23 cellular contexts compared by ENCODE assay signal in the genomic region with DNA sequence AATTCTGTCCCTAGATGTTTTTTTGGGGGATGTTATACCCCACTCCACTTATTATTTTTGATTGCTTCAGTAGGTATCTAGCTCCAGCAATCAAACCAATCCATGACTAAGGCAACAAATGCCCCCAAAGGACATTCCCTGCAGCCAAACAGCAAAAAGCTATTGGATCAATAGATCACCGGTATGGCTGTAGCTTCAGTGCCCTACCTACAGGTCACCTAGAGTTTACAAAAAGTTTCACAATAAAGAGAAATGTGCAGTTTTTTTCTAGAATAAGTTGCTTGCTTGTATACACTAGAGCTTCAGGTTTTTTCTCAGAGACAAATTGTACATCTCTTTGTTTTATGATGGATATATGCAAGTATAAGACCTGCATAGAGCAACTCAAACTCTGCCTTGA. TPM values are rescaled to one million over a fixed set of nuclear protein-coding genes. Genes with fewer than 3 reads are reported as not detected.
"Had no signal": no experiment of that assay in that cellular context is flagged by ENCODE, and none has a peak within 500 bp of the region (broad histone marks: within the 10 kb centered on the region; RNA-seq: fewer than 3 reads in every experiment).

No MANE protein-coding gene starts in this region.

- ATAC-seq: effector memory CD8-positive, alpha-beta T cell; esophagus mucosa; gastrocnemius medialis; heart right ventricle; left cardiac atrium; lower lobe of right lung had no signal

- H3K4me3 ChIP-seq: colonic mucosa, esophagus squamous epithelium, gastrocnemius medialis, heart right ventricle, left ventricle myocardium inferior, lower lobe of right lung had no signal

- DNase-seq: colonic mucosa; cortex of kidney; effector CD8-positive, alpha-beta T cell; effector memory CD8-positive, alpha-beta T cell; endodermal cell; erythroblast; esophagus squamous epithelium; foreskin fibroblast; foreskin melanocyte; gastrocnemius medialis; glutamatergic neuron; head of caudate nucleus; heart right ventricle; hippocampal formation; left cardiac atrium; left ventricle myocardium inferior; lower lobe of right lung; mesenchymal stem cell; midbrain had no signal

- H3K27ac ChIP-seq: colonic mucosa, epithelial cell of prostate, esophagus squamous epithelium, gastrocnemius medialis, heart right ventricle, left ventricle myocardium inferior, lower lobe of right lung had no signal

- H3K36me3 ChIP-seq: colonic mucosa, esophagus squamous epithelium, gastrocnemius medialis, heart right ventricle, left ventricle myocardium inferior, lower lobe of right lung had no signal

- H3K4me1 ChIP-seq: colonic mucosa, esophagus squamous epithelium, gastrocnemius medialis, heart right ventricle, left ventricle myocardium inferior, lower lobe of right lung had no signal

- H3K27me3 ChIP-seq: colonic mucosa, esophagus squamous epithelium, gastrocnemius medialis, heart right ventricle had no signal

- H3K9me3 ChIP-seq: colonic mucosa, esophagus squamous epithelium, gastrocnemius medialis, heart right ventricle, left ventricle myocardium inferior, lower lobe of right lung had no signal

RNA-seq across cellular contexts. Expression of gene PDE11A, which starts 27.7 kb away (rescaled TPM):
- total RNA-seq: esophagus mucosa, glomerular endothelial cell, lung microvascular endothelial cell had no signal
